In genomic region chr9:129140397-129141065, GRCh38 we compare ENCODE assay signal across 1 cellular context.
TF ChIP-seq lines count a peak whose summit lies in the region.

No MANE protein-coding gene starts in this region.

TF ChIP-seq in GM12878, 131 proteins besides CTCF, POLR2A, EP300 and RAD21 (continues in another document):
- no peak for TF ChIP-seq NR2F1 (conservative IDR thresholded peaks at IDR 0.05)
- TF ChIP-seq NKRF (conservative IDR thresholded peaks at IDR 0.05), result no peak; the same call in 1 of the 2 replicates
- TF ChIP-seq KDM1A (IDR thresholded peaks at IDR 0.05; ENCODE audit: borderline replicate concordance), result no peak
- TF ChIP-seq, protein P1, sequence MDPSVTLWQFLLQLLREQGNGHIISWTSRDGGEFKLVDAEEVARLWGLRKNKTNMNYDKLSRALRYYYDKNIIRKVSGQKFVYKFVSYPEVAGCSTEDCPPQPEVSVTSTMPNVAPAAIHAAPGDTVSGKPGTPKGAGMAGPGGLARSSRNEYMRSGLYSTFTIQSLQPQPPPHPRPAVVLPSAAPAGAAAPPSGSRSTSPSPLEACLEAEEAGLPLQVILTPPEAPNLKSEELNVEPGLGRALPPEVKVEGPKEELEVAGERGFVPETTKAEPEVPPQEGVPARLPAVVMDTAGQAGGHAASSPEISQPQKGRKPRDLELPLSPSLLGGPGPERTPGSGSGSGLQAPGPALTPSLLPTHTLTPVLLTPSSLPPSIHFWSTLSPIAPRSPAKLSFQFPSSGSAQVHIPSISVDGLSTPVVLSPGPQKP (IDR thresholded peaks at IDR 0.05; ENCODE audit: low read depth, low read length), result no peak
- TF ChIP-seq IKZF2 (IDR thresholded peaks at IDR 0.05), result peak; percentile 57 to 60; a peak in 2 of 4 replicates
- 0 out of 2 replicates have a peak, but pooled peaks have one; percentile 12 for TF ChIP-seq GATAD2B (conservative IDR thresholded peaks at IDR 0.05; ENCODE audit: low read depth)
- TF ChIP-seq RUNX3 (IDR thresholded peaks at IDR 0.05; ENCODE audit: low read length), result no peak
- peak; percentile 79 for TF ChIP-seq DPF2 (IDR thresholded peaks at IDR 0.05)
- peak; percentile 36; the same call in 1 of the 2 replicates for TF ChIP-seq ZNF687 (IDR thresholded peaks at IDR 0.05)
- no peak for TF ChIP-seq E2F8 (IDR thresholded peaks at IDR 0.05; ENCODE audit: low read depth, partially characterized antibody)
- peak; percentile 34 for TF ChIP-seq EED (IDR thresholded peaks at IDR 0.05; ENCODE audit: low read depth)
- no peak for TF ChIP-seq MEF2B (IDR thresholded peaks at IDR 0.05; ENCODE audit: partially characterized antibody, poor library complexity, severe bottlenecking)
- no peak for TF ChIP-seq YY1 (IDR thresholded peaks at IDR 0.05; ENCODE audit: low read depth, low read length)
- TF ChIP-seq ATF3 (IDR thresholded peaks at IDR 0.05; ENCODE audit: borderline replicate concordance, extremely low read depth, low read depth, low read length), result no peak
- no peak for TF ChIP-seq RBBP5 (conservative IDR thresholded peaks at IDR 0.05)
- TF ChIP-seq, protein P2, sequence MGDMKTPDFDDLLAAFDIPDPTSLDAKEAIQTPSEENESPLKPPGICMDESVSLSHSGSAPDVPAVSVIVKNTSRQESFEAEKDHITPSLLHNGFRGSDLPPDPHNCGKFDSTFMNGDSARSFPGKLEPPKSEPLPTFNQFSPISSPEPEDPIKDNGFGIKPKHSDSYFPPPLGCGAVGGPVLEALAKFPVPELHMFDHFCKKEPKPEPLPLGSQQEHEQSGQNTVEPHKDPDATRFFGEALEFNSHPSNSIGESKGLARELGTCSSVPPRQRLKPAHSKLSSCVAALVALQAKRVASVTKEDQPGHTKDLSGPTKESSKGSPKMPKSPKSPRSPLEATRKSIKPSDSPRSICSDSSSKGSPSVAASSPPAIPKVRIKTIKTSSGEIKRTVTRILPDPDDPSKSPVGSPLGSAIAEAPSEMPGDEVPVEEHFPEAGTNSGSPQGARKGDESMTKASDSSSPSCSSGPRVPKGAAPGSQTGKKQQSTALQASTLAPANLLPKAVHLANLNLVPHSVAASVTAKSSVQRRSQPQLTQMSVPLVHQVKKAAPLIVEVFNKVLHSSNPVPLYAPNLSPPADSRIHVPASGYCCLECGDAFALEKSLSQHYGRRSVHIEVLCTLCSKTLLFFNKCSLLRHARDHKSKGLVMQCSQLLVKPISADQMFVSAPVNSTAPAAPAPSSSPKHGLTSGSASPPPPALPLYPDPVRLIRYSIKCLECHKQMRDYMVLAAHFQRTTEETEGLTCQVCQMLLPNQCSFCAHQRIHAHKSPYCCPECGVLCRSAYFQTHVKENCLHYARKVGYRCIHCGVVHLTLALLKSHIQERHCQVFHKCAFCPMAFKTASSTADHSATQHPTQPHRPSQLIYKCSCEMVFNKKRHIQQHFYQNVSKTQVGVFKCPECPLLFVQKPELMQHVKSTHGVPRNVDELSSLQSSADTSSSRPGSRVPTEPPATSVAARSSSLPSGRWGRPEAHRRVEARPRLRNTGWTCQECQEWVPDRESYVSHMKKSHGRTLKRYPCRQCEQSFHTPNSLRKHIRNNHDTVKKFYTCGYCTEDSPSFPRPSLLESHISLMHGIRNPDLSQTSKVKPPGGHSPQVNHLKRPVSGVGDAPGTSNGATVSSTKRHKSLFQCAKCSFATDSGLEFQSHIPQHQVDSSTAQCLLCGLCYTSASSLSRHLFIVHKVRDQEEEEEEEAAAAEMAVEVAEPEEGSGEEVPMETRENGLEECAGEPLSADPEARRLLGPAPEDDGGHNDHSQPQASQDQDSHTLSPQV (IDR thresholded peaks at IDR 0.05), result no peak
- TF ChIP-seq CUX1 (IDR thresholded peaks at IDR 0.05; ENCODE audit: insufficient replicate concordance, low read depth, low read length), result peak; percentile 2
- peak; percentile 49; the same call in 1 of the 2 replicates for TF ChIP-seq NBN (IDR thresholded peaks at IDR 0.05)
- TF ChIP-seq IKZF1 (conservative IDR thresholded peaks at IDR 0.05), result peak; percentile 85
- TF ChIP-seq, protein P3, sequence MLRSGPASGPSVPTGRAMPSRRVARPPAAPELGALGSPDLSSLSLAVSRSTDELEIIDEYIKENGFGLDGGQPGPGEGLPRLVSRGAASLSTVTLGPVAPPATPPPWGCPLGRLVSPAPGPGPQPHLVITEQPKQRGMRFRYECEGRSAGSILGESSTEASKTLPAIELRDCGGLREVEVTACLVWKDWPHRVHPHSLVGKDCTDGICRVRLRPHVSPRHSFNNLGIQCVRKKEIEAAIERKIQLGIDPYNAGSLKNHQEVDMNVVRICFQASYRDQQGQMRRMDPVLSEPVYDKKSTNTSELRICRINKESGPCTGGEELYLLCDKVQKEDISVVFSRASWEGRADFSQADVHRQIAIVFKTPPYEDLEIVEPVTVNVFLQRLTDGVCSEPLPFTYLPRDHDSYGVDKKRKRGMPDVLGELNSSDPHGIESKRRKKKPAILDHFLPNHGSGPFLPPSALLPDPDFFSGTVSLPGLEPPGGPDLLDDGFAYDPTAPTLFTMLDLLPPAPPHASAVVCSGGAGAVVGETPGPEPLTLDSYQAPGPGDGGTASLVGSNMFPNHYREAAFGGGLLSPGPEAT (IDR thresholded peaks at IDR 0.05; ENCODE audit: low read depth), result peak; percentile 65; the same call in 1 of the 2 replicates
- no peak for TF ChIP-seq TCF12 (IDR thresholded peaks at IDR 0.05; ENCODE audit: low read depth, low read length)
- peak; percentile 75 for TF ChIP-seq SMARCA5 (IDR thresholded peaks at IDR 0.05)
- TF ChIP-seq, protein P4, sequence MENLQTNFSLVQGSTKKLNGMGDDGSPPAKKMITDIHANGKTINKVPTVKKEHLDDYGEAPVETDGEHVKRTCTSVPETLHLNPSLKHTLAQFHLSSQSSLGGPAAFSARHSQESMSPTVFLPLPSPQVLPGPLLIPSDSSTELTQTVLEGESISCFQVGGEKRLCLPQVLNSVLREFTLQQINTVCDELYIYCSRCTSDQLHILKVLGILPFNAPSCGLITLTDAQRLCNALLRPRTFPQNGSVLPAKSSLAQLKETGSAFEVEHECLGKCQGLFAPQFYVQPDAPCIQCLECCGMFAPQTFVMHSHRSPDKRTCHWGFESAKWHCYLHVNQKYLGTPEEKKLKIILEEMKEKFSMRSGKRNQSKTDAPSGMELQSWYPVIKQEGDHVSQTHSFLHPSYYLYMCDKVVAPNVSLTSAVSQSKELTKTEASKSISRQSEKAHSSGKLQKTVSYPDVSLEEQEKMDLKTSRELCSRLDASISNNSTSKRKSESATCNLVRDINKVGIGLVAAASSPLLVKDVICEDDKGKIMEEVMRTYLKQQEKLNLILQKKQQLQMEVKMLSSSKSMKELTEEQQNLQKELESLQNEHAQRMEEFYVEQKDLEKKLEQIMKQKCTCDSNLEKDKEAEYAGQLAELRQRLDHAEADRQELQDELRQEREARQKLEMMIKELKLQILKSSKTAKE (IDR thresholded peaks at IDR 0.05; ENCODE audit: low read depth, poor library complexity, severe bottlenecking), result peak; percentile 10
- no peak for TF ChIP-seq USF1 (IDR thresholded peaks at IDR 0.05; ENCODE audit: borderline replicate concordance, extremely low read length, insufficient read depth, low read depth, low read length)
- TF ChIP-seq TCF3 (IDR thresholded peaks at IDR 0.05; ENCODE audit: borderline replicate concordance, insufficient read depth, low read depth, low read length), result no peak
- 0 out of 2 replicates have a peak, but pooled peaks have one; percentile 22 for TF ChIP-seq RB1 (IDR thresholded peaks at IDR 0.05; ENCODE audit: borderline replicate concordance)
- TF ChIP-seq ATF7 (IDR thresholded peaks at IDR 0.05; ENCODE audit: low read depth), result peak; percentile 61; the same call in 1 of the 2 replicates
